ENCODE assay signal across 27 cellular contexts in the genomic region with DNA sequence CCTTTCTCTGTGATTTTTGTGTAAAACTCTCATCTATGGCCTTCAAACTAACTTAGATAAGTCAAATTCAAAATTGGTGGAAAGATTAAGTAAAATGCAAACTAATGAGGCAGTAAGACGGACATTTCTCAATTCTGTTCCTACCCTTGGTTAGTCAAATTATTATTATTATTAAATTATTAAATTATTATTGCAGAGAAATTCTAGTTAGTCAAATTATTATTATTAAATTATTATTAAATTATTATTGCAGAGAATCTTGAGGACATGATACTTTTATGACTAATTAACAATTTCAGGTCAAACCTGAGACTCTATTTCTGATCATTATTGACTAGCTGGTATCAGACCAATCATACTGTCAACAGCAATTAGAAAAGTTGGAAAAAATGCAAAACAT.
"Had no signal": no experiment of that assay in that cellular context is flagged by ENCODE, and none has a peak within 500 bp of the region (broad histone marks: within the 10 kb centered on the region; RNA-seq: fewer than 3 reads in every experiment).

No MANE protein-coding gene starts in this region.

- H3K9me3 Mint-ChIP-seq: stimulated activated effector memory CD8-positive, alpha-beta T cell treated with anti-CD3 and anti-CD28 coated beads, Interleukin-12 subunit alpha, Interleukin-12 subunit beta, amount 100 ng/mL, for 72 hours; stimulated activated naive B cell treated with anti-CD40 and anti-IgM and Interleukin-4, amounts not matched to agents 10 μg/mL and 1 μg/mL and 100 μg/mL, for 72 hours; stimulated activated naive CD8-positive, alpha-beta T cell treated with anti-CD3 and anti-CD28 coated beads, Interleukin-15, amount 100 ng/mL, for 72 hours; stimulated activated naive CD8-positive, alpha-beta T cell treated with anti-CD3 and anti-CD28 coated beads, Interleukin-15, Interleukin-2, amounts not matched to agents 100 ng/mL and 50 ng/mL, for 24 hours; type B pancreatic cell had no signal

- H3K36me3 Mint-ChIP-seq: stimulated activated effector memory CD8-positive, alpha-beta T cell treated with anti-CD3 and anti-CD28 coated beads, Interleukin-12 subunit alpha, Interleukin-12 subunit beta, amount 100 ng/mL, for 72 hours; stimulated activated memory B cell treated with anti-CD40 and anti-IgM and Interleukin-4, amounts not matched to agents 10 μg/mL and 1 μg/mL and 100 μg/mL, for 72 hours; stimulated activated naive B cell treated with anti-CD40 and anti-IgM and Interleukin-4, amounts not matched to agents 10 μg/mL and 1 μg/mL and 100 μg/mL, for 72 hours; type B pancreatic cell had no signal

- H3K4me3 ChIP-seq: stomach, suprapubic skin, testis, thoracic aorta, tibial artery, tibial nerve, transverse colon, upper lobe of left lung, upper lobe of right lung, uterus, vagina had no signal

- H3K27me3 ChIP-seq: stomach, suprapubic skin, testis, tibial artery, tibial nerve, transverse colon, upper lobe of left lung, upper lobe of right lung, uterus, vagina had no signal

- H3K36me3 ChIP-seq: stomach, suprapubic skin, thoracic aorta, tibial artery, tibial nerve, transverse colon, upper lobe of left lung, upper lobe of right lung, uterus, vagina had no signal

- H3K27me3 Mint-ChIP-seq: stimulated activated memory B cell treated with anti-CD40 and anti-IgM and Interleukin-4, amounts not matched to agents 10 μg/mL and 1 μg/mL and 100 μg/mL, for 72 hours; stimulated activated naive B cell treated with anti-CD40 and anti-IgM and Interleukin-4, amounts not matched to agents 10 μg/mL and 1 μg/mL and 100 μg/mL, for 72 hours; stimulated activated naive CD8-positive, alpha-beta T cell treated with anti-CD3 and anti-CD28 coated beads, Interleukin-15, amount 100 ng/mL, for 72 hours; stimulated activated naive CD8-positive, alpha-beta T cell treated with anti-CD3 and anti-CD28 coated beads, Interleukin-15, Interleukin-2, amounts not matched to agents 100 ng/mL and 50 ng/mL, for 24 hours; type B pancreatic cell had no signal

- H3K4me3 Mint-ChIP-seq: stimulated activated effector memory CD8-positive, alpha-beta T cell treated with anti-CD3 and anti-CD28 coated beads, Interleukin-12 subunit alpha, Interleukin-12 subunit beta, amount 100 ng/mL, for 72 hours; stimulated activated memory B cell treated with anti-CD40 and anti-IgM and Interleukin-4, amounts not matched to agents 10 μg/mL and 1 μg/mL and 100 μg/mL, for 72 hours; stimulated activated naive B cell treated with anti-CD40 and anti-IgM and Interleukin-4, amounts not matched to agents 10 μg/mL and 1 μg/mL and 100 μg/mL, for 72 hours; stimulated activated naive CD8-positive, alpha-beta T cell treated with anti-CD3 and anti-CD28 coated beads, Interleukin-15, amount 100 ng/mL, for 72 hours; stimulated activated naive CD8-positive, alpha-beta T cell treated with anti-CD3 and anti-CD28 coated beads, Interleukin-15, Interleukin-2, amounts not matched to agents 100 ng/mL and 50 ng/mL, for 24 hours; type B pancreatic cell had no signal

- ATAC-seq: stimulated activated effector memory CD8-positive, alpha-beta T cell treated with anti-CD3 and anti-CD28 coated beads, Interleukin-12 subunit alpha, Interleukin-12 subunit beta, amount 100 ng/mL, for 72 hours; stimulated activated naive B cell treated with anti-CD40 and anti-IgM and Interleukin-4, amounts not matched to agents 10 μg/mL and 1 μg/mL and 100 μg/mL, for 72 hours; stimulated activated naive CD8-positive, alpha-beta T cell treated with anti-CD3 and anti-CD28 coated beads, Interleukin-15, amount 100 ng/mL, for 72 hours; stimulated activated naive CD8-positive, alpha-beta T cell treated with anti-CD3 and anti-CD28 coated beads, Interleukin-15, Interleukin-2, amounts not matched to agents 100 U/mL and 50 U/mL, for 24 hours; upper lobe of right lung had no signal

- H3K4me1 ChIP-seq: stomach, suprapubic skin, testis, tibial artery, tibial nerve, transverse colon, upper lobe of left lung, upper lobe of right lung, uterus, vagina had no signal

- H3K27ac Mint-ChIP-seq: stimulated activated effector memory CD8-positive, alpha-beta T cell treated with anti-CD3 and anti-CD28 coated beads, Interleukin-12 subunit alpha, Interleukin-12 subunit beta, amount 100 ng/mL, for 72 hours; stimulated activated memory B cell treated with anti-CD40 and anti-IgM and Interleukin-4, amounts not matched to agents 10 μg/mL and 1 μg/mL and 100 μg/mL, for 72 hours; stimulated activated naive B cell treated with anti-CD40 and anti-IgM and Interleukin-4, amounts not matched to agents 10 μg/mL and 1 μg/mL and 100 μg/mL, for 72 hours; stimulated activated naive CD8-positive, alpha-beta T cell treated with anti-CD3 and anti-CD28 coated beads, Interleukin-15, amount 100 ng/mL, for 72 hours; stimulated activated naive CD8-positive, alpha-beta T cell treated with anti-CD3 and anti-CD28 coated beads, Interleukin-15, Interleukin-2, amounts not matched to agents 100 ng/mL and 50 ng/mL, for 24 hours; type B pancreatic cell had no signal

- H3K27ac ChIP-seq: stomach, suprapubic skin, testis, thoracic aorta, tibial artery, tibial nerve, transverse colon, upper lobe of left lung, upper lobe of right lung, uterus, vagina had no signal

- DNase-seq: stimulated activated CD4-positive, alpha-beta T cell treated with anti-CD3 and anti-CD28 coated beads, Interleukin-2, amount 100 ng/mL, for 48 hours; stimulated activated CD4-positive, alpha-beta T cell treated with anti-CD3 and anti-CD28 coated beads, Interleukin-4, amount 100 ng/mL, for 1 hour; stimulated activated CD4-positive, alpha-beta T cell treated with anti-CD3 and anti-CD28 coated beads, Interleukin-4, amount 100 ng/mL, for 24 hours; stimulated activated CD4-positive, alpha-beta T cell treated with anti-CD3 and anti-CD28 coated beads, Interleukin-4, amount 100 ng/mL, for 4 hours; stimulated activated CD8-positive, alpha-beta memory T cell treated with anti-CD3 and anti-CD28 coated beads, Interleukin-4, amount 100 ng/mL, for 48 hours; stimulated activated naive B cell treated with anti-CD40 and anti-IgM and Interleukin-4, amounts not matched to agents 10 μg/mL and 1 μg/mL and 100 μg/mL, for 72 hours; stimulated activated naive CD4-positive, alpha-beta T cell; stimulated activated naive CD4-positive, alpha-beta T cell treated with Interleukin-2 at 50 U/mL for 16 hours; stimulated activated naive CD8-positive, alpha-beta T cell treated with anti-CD3 and anti-CD28 coated beads, Interleukin-15, amount 100 ng/mL, for 72 hours; stimulated activated naive CD8-positive, alpha-beta T cell treated with anti-CD3 and anti-CD28 coated beads, Interleukin-15, Interleukin-2, amounts not matched to agents 100 U/mL and 50 U/mL, for 24 hours; stomach; substantia nigra; testis; tibial artery; transverse colon; trophoblast cell; upper lobe of left lung; upper lobe of right lung; uterus had no signal

- H3K9me3 ChIP-seq: stomach, suprapubic skin, testis, thoracic aorta, tibial artery, tibial nerve, transverse colon, upper lobe of left lung, upper lobe of right lung, uterus, vagina had no signal

- H3K4me1 Mint-ChIP-seq: stimulated activated effector memory CD8-positive, alpha-beta T cell treated with anti-CD3 and anti-CD28 coated beads, Interleukin-12 subunit alpha, Interleukin-12 subunit beta, amount 100 ng/mL, for 72 hours; stimulated activated memory B cell treated with anti-CD40 and anti-IgM and Interleukin-4, amounts not matched to agents 10 μg/mL and 1 μg/mL and 100 μg/mL, for 72 hours; stimulated activated naive B cell treated with anti-CD40 and anti-IgM and Interleukin-4, amounts not matched to agents 10 μg/mL and 1 μg/mL and 100 μg/mL, for 72 hours; stimulated activated naive CD8-positive, alpha-beta T cell treated with anti-CD3 and anti-CD28 coated beads, Interleukin-15, amount 100 ng/mL, for 72 hours had no signal
